ENCODE assay signal across 11 cellular contexts in genomic region chr14:92108345-92109254, GRCh38. TPM values are rescaled to one million over a fixed set of nuclear protein-coding genes. Genes with fewer than 3 reads are reported as not detected.
A peak's percentile ranks its signal among the peaks of the same experiment; 100 is the strongest.
DNase-seq lines count a peak whose midpoint lies in the region; ATAC-seq and TF ChIP-seq lines count a peak whose summit lies in the region.
"Had no signal": no experiment of that assay in that cellular context is flagged by ENCODE, and none has a peak within 500 bp of the region (broad histone marks: within the 10 kb centered on the region; RNA-seq: fewer than 3 reads in every experiment).

No MANE protein-coding gene starts in this region.

- H3K4me3 Mint-ChIP-seq in activated naive CD8-positive, alpha-beta T cell treated with anti-CD3 and anti-CD28 coated beads, Interleukin-2, amount 10 ng/mL, durations not matched to agents 7 days and 5 days: peak overlapping the region; percentile 59
- H3K4me3 Mint-ChIP-seq in neural crest cell: peak overlapping the region; percentile 14

- H3K36me3 ChIP-seq in ES-I3 (ENCODE audit: insufficient read depth, low read length): no peaks in the 10 kb centered on the region

- H3K27ac Mint-ChIP-seq in activated naive CD8-positive, alpha-beta T cell treated with anti-CD3 and anti-CD28 coated beads, Interleukin-2, amount 10 ng/mL, durations not matched to agents 7 days and 5 days: peak overlapping the region; percentile 86
- peak overlapping the region; percentile 76 for H3K27ac Mint-ChIP-seq in neural crest cell (ENCODE audit: unreplicated experiment)

- H3K9ac ChIP-seq in ES-I3 (ENCODE audit: low read depth, low read length): peak overlapping the region; percentile 2; the same call in 1 of the 2 replicates
- H3K9ac ChIP-seq: KMS-11 had no signal

- H3K9me3 Mint-ChIP-seq in activated naive CD8-positive, alpha-beta T cell treated with anti-CD3 and anti-CD28 coated beads, Interleukin-2, amount 10 ng/mL, durations not matched to agents 7 days and 5 days: no peaks in the 10 kb centered on the region
- H3K9me3 Mint-ChIP-seq in neural crest cell: no peaks in the 10 kb centered on the region

- no peak for ATAC-seq in activated naive CD8-positive, alpha-beta T cell treated with anti-CD3 and anti-CD28 coated beads, Interleukin-2, amount 10 ng/mL, durations not matched to agents 7 days and 5 days (ENCODE audit: low read depth)
- ATAC-seq in HG03175 (IDR thresholded peaks at IDR 0.05; ENCODE audit: unreplicated experiment) (no peak), HG03025 (IDR thresholded peaks at IDR 0.05; ENCODE audit: low FRiP score, unreplicated experiment) (no peak)

- no peak for TF ChIP-seq CTCF in neural crest cell (conservative IDR thresholded peaks at IDR 0.05)

- peak; percentile 68 for DNase-seq in Jurkat, Clone E6-1 (ENCODE audit: low read depth, low spot score)
- DNase-seq in activated naive CD8-positive, alpha-beta T cell treated with anti-CD3 and anti-CD28 coated beads, Interleukin-2, amount 10 ng/mL, durations not matched to agents 7 days and 5 days: no peak
- DNase-seq in neural crest cell (ENCODE audit: low read depth, low spot score) (peak; percentile 11), NCI-H1092 treated with DMSO at 0.1 percent for 48 hours (lab: John Stamatoyannopoulos, UW) (no peak)
- DNase-seq: activated CD4-positive, CD25-positive, alpha-beta regulatory T cell treated with anti-CD3 and anti-CD28 coated beads, Interleukin-2, amount 50 U/mL, for 72 hours; substantia nigra had no signal

- no peaks in the 10 kb centered on the region for H3K36me3 Mint-ChIP-seq in activated naive CD8-positive, alpha-beta T cell treated with anti-CD3 and anti-CD28 coated beads, Interleukin-2, amount 10 ng/mL, durations not matched to agents 7 days and 5 days
- H3K36me3 Mint-ChIP-seq in neural crest cell (ENCODE audit: low read depth): no peaks in the 10 kb centered on the region
- H3K36me3 Mint-ChIP-seq: brain had no signal

- H3K9me3 ChIP-seq in ES-I3 (ENCODE audit: control insufficient read depth, insufficient read depth, low read length): no peaks in the 10 kb centered on the region

- peaks cover 20% of the 10 kb centered on the region for H3K4me1 Mint-ChIP-seq in activated naive CD8-positive, alpha-beta T cell treated with anti-CD3 and anti-CD28 coated beads, Interleukin-2, amount 10 ng/mL, durations not matched to agents 7 days and 5 days
- H3K4me1 Mint-ChIP-seq in neural crest cell: peaks cover 31% of the 10 kb centered on the region

- POLR2A ChIA-PET in activated naive CD8-positive, alpha-beta T cell treated with anti-CD3 and anti-CD28 coated beads, Interleukin-2, amount 10 ng/mL, durations not matched to agents 7 days and 5 days (lab: Charles Lee): interaction anchor here (0.9 to 5.2 kb wide), 3 partner anchors 13 to 477 kb away, joined by 3 to 67 read pairs (median 31); partner anchors contain the start of genes CPSF2, NDUFB1 and TRIP11

- H3K4me3 ChIP-seq in Jurkat, Clone E6-1 (ENCODE audit: low read length): peak overlapping the region; percentile 15

- H3K27me3 Mint-ChIP-seq in activated naive CD8-positive, alpha-beta T cell treated with anti-CD3 and anti-CD28 coated beads, Interleukin-2, amount 10 ng/mL, durations not matched to agents 7 days and 5 days: no peaks in the 10 kb centered on the region
- H3K27me3 Mint-ChIP-seq in neural crest cell (ENCODE audit: low read depth): peaks cover 2% of the 10 kb centered on the region

- H3K4me1 ChIP-seq in ES-I3 (ENCODE audit: insufficient read depth, low read length): no peaks in the 10 kb centered on the region; the same call in 1 of the 2 replicates

RNA-seq across cellular contexts. Expression of gene ATXN3, which starts 2.2 kb away (rescaled TPM):
- polyA plus RNA-seq in Jurkat, Clone E6-1 (2012; ENCODE audit: insufficient read depth, insufficient read length): 33.8 TPM
- 10 to 100 TPM; 39.1 to 41.8 TPM for total RNA-seq in activated naive CD8-positive, alpha-beta T cell treated with anti-CD3 and anti-CD28 coated beads, Interleukin-2, amount 10 ng/mL, durations not matched to agents 7 days and 5 days
- total RNA-seq in neural crest cell: 25.9 and 30.2 TPM in 2 replicates

RNA-seq across cellular contexts. Expression of gene NDUFB1, which starts 12.9 kb away (rescaled TPM):
- 288 TPM for polyA plus RNA-seq in Jurkat, Clone E6-1 (2012; ENCODE audit: insufficient read depth, insufficient read length)
- total RNA-seq in activated naive CD8-positive, alpha-beta T cell treated with anti-CD3 and anti-CD28 coated beads, Interleukin-2, amount 10 ng/mL, durations not matched to agents 7 days and 5 days: 100 to 1,000 TPM; 126 to 138 TPM
- 117 and 136 TPM in 2 replicates for total RNA-seq in neural crest cell

RNA-seq across cellular contexts. Expression of gene CPSF2, which starts 13.2 kb away (rescaled TPM):
- 84.9 TPM for polyA plus RNA-seq in Jurkat, Clone E6-1 (2012; ENCODE audit: insufficient read depth, insufficient read length)
- total RNA-seq in activated naive CD8-positive, alpha-beta T cell treated with anti-CD3 and anti-CD28 coated beads, Interleukin-2, amount 10 ng/mL, durations not matched to agents 7 days and 5 days: 10 to 100 TPM; 70.6 to 76.0 TPM
- 81.7 and 91.1 TPM in 2 replicates for total RNA-seq in neural crest cell

Comparison
In these comparisons a context has a peak if more than half of its experiments do, and no peak if none do; other contexts are left out.
1. DNase-seq: peak in Jurkat, Clone E6-1 (single experiment) and neural crest cell (single experiment); none in activated naive CD8-positive, alpha-beta T cell treated with anti-CD3 and anti-CD28 coated beads, Interleukin-2, amount 10 ng/mL, durations not matched to agents 7 days and 5 days (single experiment) and NCI-H1092 treated with DMSO at 0.1 percent for 48 hours (single experiment).